In the genomic region with DNA sequence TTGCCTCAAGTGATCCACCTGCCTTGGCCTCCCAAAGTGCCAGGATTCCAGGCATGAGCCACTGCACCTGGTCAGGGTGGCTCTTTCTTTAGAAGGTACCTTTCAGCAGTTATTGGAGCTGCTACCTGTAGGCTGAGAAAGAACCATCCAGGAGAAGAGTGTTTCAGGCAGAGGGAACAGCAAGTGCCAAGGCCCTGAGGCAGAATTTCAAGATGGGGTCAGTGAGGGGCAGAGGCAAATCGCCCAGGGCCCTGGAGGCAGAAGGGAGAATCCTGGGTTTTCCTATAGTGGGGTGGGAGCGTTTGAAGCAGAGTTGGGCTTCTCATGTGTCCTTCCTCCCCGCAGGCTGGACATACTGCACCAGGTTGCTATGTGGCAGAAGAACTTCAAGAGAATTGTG, we compare ENCODE assay signal across 1 cellular context.
TF ChIP-seq lines count a peak whose summit lies in the region.

No MANE protein-coding gene starts in this region.

TF ChIP-seq in WTC11, 78 proteins besides CTCF, POLR2A, EP300 and RAD21:
- TF ChIP-seq HMGA2 (CRISPR knock-in tag; IDR thresholded peaks at IDR 0.05): no peak
- TF ChIP-seq FOXP1 (CRISPR knock-in tag; IDR thresholded peaks at IDR 0.05; ENCODE audit: borderline replicate concordance): no peak
- no peak for TF ChIP-seq MAX (CRISPR knock-in tag; IDR thresholded peaks at IDR 0.05)
- no peak for TF ChIP-seq RORB (CRISPR knock-in tag; IDR thresholded peaks at IDR 0.05)
- TF ChIP-seq PREB (CRISPR knock-in tag; IDR thresholded peaks at IDR 0.05; ENCODE audit: borderline replicate concordance): no peak
- no peak for TF ChIP-seq ZNF532 (CRISPR knock-in tag; IDR thresholded peaks at IDR 0.05; ENCODE audit: borderline replicate concordance)
- TF ChIP-seq NFE2L1 (CRISPR knock-in tag; IDR thresholded peaks at IDR 0.05): no peak
- TF ChIP-seq ZNF232 (CRISPR knock-in tag; IDR thresholded peaks at IDR 0.05): no peak
- no peak for TF ChIP-seq FOXJ3 (CRISPR knock-in tag; IDR thresholded peaks at IDR 0.05; ENCODE audit: borderline replicate concordance)
- no peak for TF ChIP-seq CDX4 (CRISPR knock-in tag; IDR thresholded peaks at IDR 0.05; ENCODE audit: borderline replicate concordance)
- no peak for TF ChIP-seq MYBL2 (CRISPR knock-in tag; IDR thresholded peaks at IDR 0.05)
- TF ChIP-seq PRDM15 (CRISPR knock-in tag; IDR thresholded peaks at IDR 0.05): no peak
- TF ChIP-seq TP53 (CRISPR knock-in tag; IDR thresholded peaks at IDR 0.05): no peak
- TF ChIP-seq JUN (CRISPR knock-in tag; IDR thresholded peaks at IDR 0.05): no peak
